ENCODE assay signal across 8 cellular contexts in the genomic region with DNA sequence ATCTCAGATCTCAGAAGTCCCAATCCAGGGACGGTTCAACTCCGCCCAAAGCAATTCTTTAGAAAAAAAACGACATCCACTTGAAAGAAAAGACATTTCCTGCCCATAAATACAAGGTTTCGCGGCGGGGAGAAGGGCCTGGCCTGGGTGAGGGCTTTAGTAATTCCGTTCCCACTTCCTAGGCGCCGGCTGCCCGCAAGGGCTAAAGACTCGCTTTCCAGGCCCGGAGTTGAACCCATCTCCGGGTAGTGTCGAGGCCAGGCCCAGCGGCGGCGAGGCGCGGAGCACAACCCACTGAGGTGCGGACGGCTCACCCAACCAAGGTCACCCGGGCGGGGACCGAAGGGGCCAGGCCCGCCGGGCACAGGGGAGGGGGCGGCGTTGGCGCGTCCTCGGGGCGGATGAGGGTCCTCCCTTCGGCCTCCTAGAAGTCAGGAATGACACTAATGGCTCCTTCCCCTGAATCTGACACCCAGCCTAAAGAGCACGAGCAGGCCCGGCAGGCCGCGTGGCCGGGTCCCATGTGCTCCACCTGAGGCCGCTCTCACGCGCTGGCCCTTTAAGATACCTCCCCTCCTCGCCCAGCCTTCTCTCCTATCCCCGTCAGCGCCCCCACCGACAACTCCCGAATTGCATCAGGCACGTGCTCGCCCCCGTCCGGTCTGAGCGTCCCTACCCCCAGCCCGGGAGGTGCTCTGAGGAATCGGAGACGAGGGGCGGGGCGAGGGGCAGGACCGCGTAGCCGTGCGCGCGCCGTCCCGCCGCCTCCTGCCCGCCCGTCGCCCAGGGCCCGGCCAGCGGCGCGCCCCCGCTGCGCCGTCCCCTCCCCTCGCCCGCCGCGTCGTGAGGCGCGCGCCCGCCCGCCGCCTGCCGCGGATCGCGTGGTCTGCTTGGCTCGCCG. TPM values are rescaled to one million over a fixed set of nuclear protein-coding genes. Genes with fewer than 3 reads are reported as not detected.
DNase-seq lines count a peak whose midpoint lies in the region; ATAC-seq, FAIRE-seq and TF ChIP-seq lines count a peak whose summit lies in the region.

No MANE protein-coding gene starts in this region.

- POLR2A ChIA-PET in BJ (lab: Charles Lee) = no interaction called here

- peak overlapping the region; percentile 97 to 98 for H3K27ac ChIP-seq in kidney (ENCODE audit: low read depth in 2 of 2, low read length in 2 of 2)

- peak; percentile 91 for DNase-seq in BJ (ENCODE audit: low read depth)
- DNase-seq in NCI-H446 treated with DMSO at 0.1 percent for 48 hours (lab: John Stamatoyannopoulos, UW) = peak; percentile 96
- DNase-seq in activated CD4-positive, alpha-beta T cell treated with anti-CD3 and anti-CD28 coated beads for 1 hour = peak; percentile 99
- DNase-seq in cerebellum (ENCODE audit: low spot score) = peak; percentile 99
- DNase-seq in kidney = peak; percentile 100
- DNase-seq in stimulated activated CD4-positive, alpha-beta T cell treated with anti-CD3 and anti-CD28 coated beads, Interleukin-15, amount 100 ng/mL, for 1 hour (ENCODE audit: low read depth in 1 of 2, low spot score in 1 of 2) = peak; percentile 98 to 99

- H3K4me3 ChIP-seq in BJ (ENCODE audit: low read depth, low read length) (peak overlapping the region; percentile 94), kidney (ENCODE audit: low read length in 2 of 2) (peak overlapping the region; percentile 62 to 66)

- peak overlapping the region; percentile 77 to 89 for H3K9ac ChIP-seq in kidney (ENCODE audit: low read length in 2 of 2)

- peaks cover 17 to 21% of the 10 kb centered on the region in 2 donors for H3K4me1 ChIP-seq in kidney (ENCODE audit: control insufficient read depth in 1 of 2, insufficient read depth in 1 of 2, low read depth in 1 of 2, low read length in 2 of 2)

- intact Hi-C loops in kidney (cut with DNase I) = no loop called here

- TF ChIP-seq POLR2A in GM19193 (IDR thresholded peaks at IDR 0.05; ENCODE audit: extremely low read depth, insufficient read depth, insufficient read length) = peak; percentile 78

- no peak for FAIRE-seq in kidney (lab: Jason Lieb, UNC)

- H3K36me3 ChIP-seq in BJ (ENCODE audit: control insufficient read depth, insufficient read depth, low read length) (no peaks in the 10 kb centered on the region), kidney (ENCODE audit: control insufficient read depth in 1 of 2, insufficient read depth in 2 of 2, low read length in 2 of 2) (no peaks in the 10 kb centered on the region)

- TF ChIP-seq CTCF in BJ (IDR thresholded peaks at IDR 0.05; ENCODE audit: insufficient read depth, low read depth, low read length) = peak; percentile 52
- TF ChIP-seq CTCF in kidney (IDR thresholded peaks at IDR 0.05; ENCODE audit: borderline replicate concordance, extremely low read depth, insufficient read depth) = peak; percentile 40

- H3K27me3 ChIP-seq in BJ (ENCODE audit: control insufficient read depth, insufficient read depth, low read length) = no peaks in the 10 kb centered on the region

- ATAC-seq in HG03432 (IDR thresholded peaks at IDR 0.05; ENCODE audit: unreplicated experiment) = peak; percentile 91

- CTCF ChIA-PET in BJ (lab: Yijun Ruan, JAX) = no interaction called here

- H3K9me3 ChIP-seq in kidney (ENCODE audit: control insufficient read depth in 1 of 2, low read length in 2 of 2) = no peaks in the 10 kb centered on the region

RNA-seq across cellular contexts. Expression of gene LARP1, which starts 0.5 kb away (rescaled TPM):
- polyA plus RNA-seq in BJ (2011; rRNA removed) (51.5 and 59.0 TPM in 2 replicates), kidney (ENCODE audit: insufficient read depth, low read depth, low replicate concordance) (25.2 TPM)
- polyA minus RNA-seq in BJ (2011; rRNA and poly(A)+ RNA removed) = 69.5 and 104 TPM in 2 replicates
- total RNA-seq in cerebellum (44.0 TPM), kidney (155 TPM)

Comparison
In these comparisons a context has a peak if more than half of its experiments do, and no peak if none do; other contexts are left out.
1. Peak in every context shown above with its lines: DNase-seq, ATAC-seq, H3K4me3 ChIP-seq and H3K27ac ChIP-seq.